Comparison of ENCODE assay signal across 10 cellular contexts in genomic region chr2:74844752-74845151, GRCh38. TPM values are rescaled to one million over a fixed set of nuclear protein-coding genes. Genes with fewer than 3 reads are reported as not detected.
DNase-seq lines count a peak whose midpoint lies in the region; ATAC-seq and TF ChIP-seq lines count a peak whose summit lies in the region.
"Had no signal": no experiment of that assay in that cellular context is flagged by ENCODE, and none has a peak within 500 bp of the region (broad histone marks: within the 10 kb centered on the region; RNA-seq: fewer than 3 reads in every experiment).

No MANE protein-coding gene starts in this region.

- no peaks in the 10 kb centered on the region for H3K27me3 ChIP-seq in GM23248 (replicated peaks; ENCODE audit: insufficient read depth)
- H3K27me3 ChIP-seq in gastroesophageal sphincter, result no peaks in the 10 kb centered on the region
- no peaks in the 10 kb centered on the region for H3K27me3 ChIP-seq in HAP-1 (ENCODE audit: low read depth)

- H3K9me3 ChIP-seq in GM23248 (ENCODE audit: low read depth), result no peaks in the 10 kb centered on the region
- H3K9me3 ChIP-seq in gastroesophageal sphincter, result no peaks in the 10 kb centered on the region
- no peaks in the 10 kb centered on the region for H3K9me3 ChIP-seq in HAP-1

- WGBS in GM23248 (ENCODE audit: low coverage in 1 of 2, low lambda C conversion rate in 2 of 2, missing lambda C conversion rate in 2 of 2), 2 experiments, result 80 to 84% methylated on average over 4 of the region's 4 CpGs
- 100% methylated on average over 1 of the region's 4 CpGs; no CpG with 5 or more reads in 1 of the 2 donors for WGBS in gastroesophageal sphincter (ENCODE audit: low coverage in 1 of 2), 2 donors

- no peak for TF ChIP-seq POLR2A in gastroesophageal sphincter (IDR thresholded peaks at IDR 0.05)

- H4K20me1 ChIP-seq in GM23248 (ENCODE audit: insufficient read depth), result peaks cover 7% of the 10 kb centered on the region; the same call in 1 of the 2 replicates

- H3K4me3 ChIP-seq in GM23248 (no peak overlapping the region), gastroesophageal sphincter (no peak overlapping the region), HAP-1 (no peak overlapping the region)

- H3F3A ChIP-seq in GM23248 (ENCODE audit: insufficient read depth), result peaks cover 60% of the 10 kb centered on the region

- peaks cover 95% of the 10 kb centered on the region for H3K79me2 ChIP-seq in GM23248 (ENCODE audit: insufficient read depth)

- peak overlapping the region; percentile 51 for H3K4me2 ChIP-seq in GM23248 (ENCODE audit: unreplicated experiment)

- peaks cover 57% of the 10 kb centered on the region for H3K4me1 ChIP-seq in GM23248 (ENCODE audit: insufficient read depth)
- peaks cover 0 to 45% (median 16%) of the 10 kb centered on the region in 3 donors for H3K4me1 ChIP-seq in gastroesophageal sphincter
- peaks cover 12% of the 10 kb centered on the region for H3K4me1 ChIP-seq in HAP-1

- H3K27ac Mint-ChIP-seq in stimulated activated memory B cell treated with anti-CD40 and anti-IgM and Interleukin-4, amounts not matched to agents 10 μg/mL and 1 μg/mL and 100 μg/mL, for 72 hours, result peak overlapping the region; percentile 77

- H3K4me1 Mint-ChIP-seq in stimulated activated memory B cell treated with anti-CD40 and anti-IgM and Interleukin-4, amounts not matched to agents 10 μg/mL and 1 μg/mL and 100 μg/mL, for 72 hours, result peaks cover 62% of the 10 kb centered on the region

- H3K27me3 Mint-ChIP-seq in stimulated activated memory B cell treated with anti-CD40 and anti-IgM and Interleukin-4, amounts not matched to agents 10 μg/mL and 1 μg/mL and 100 μg/mL, for 72 hours, result no peaks in the 10 kb centered on the region
- H3K27me3 Mint-ChIP-seq: activated T-cell treated with anti-CD3 and anti-CD28 coated beads, Interleukin-2, amount 50 U/mL, for 24 hours had no signal

- H3K27ac ChIP-seq in GM23248, result peak overlapping the region; percentile 92
- H3K27ac ChIP-seq in VCaP, result peak overlapping the region; percentile 96
- H3K27ac ChIP-seq in gastroesophageal sphincter, result peak overlapping the region in 3 of 4 donors; percentile 56 to 67 (median 59)

- no peak overlapping the region for H3K9ac ChIP-seq in GM23248

- TF ChIP-seq EP300 in gastroesophageal sphincter (IDR thresholded peaks at IDR 0.05), result no peak

- peaks cover 5% of the 10 kb centered on the region for H3K36me3 Mint-ChIP-seq in stimulated activated memory B cell treated with anti-CD40 and anti-IgM and Interleukin-4, amounts not matched to agents 10 μg/mL and 1 μg/mL and 100 μg/mL, for 72 hours

- H3K9me3 Mint-ChIP-seq in stimulated activated memory B cell treated with anti-CD40 and anti-IgM and Interleukin-4, amounts not matched to agents 10 μg/mL and 1 μg/mL and 100 μg/mL, for 72 hours, result no peaks in the 10 kb centered on the region
- H3K9me3 Mint-ChIP-seq: activated T-cell treated with anti-CD3 and anti-CD28 coated beads, Interleukin-2, amount 50 U/mL, for 24 hours had no signal

- DNase-seq in GM23248 (no peak), kidney glomerular epithelial cell (lab: John Stamatoyannopoulos, UW) (no peak), NCI-H1105 (lab: John Stamatoyannopoulos, UW) (no peak), HAP-1 (ENCODE audit: low spot score in 2 of 2) (no peak)
- DNase-seq: activated T-cell treated with anti-CD3 and anti-CD28 coated beads, Interleukin-2, amount 50 U/mL, for 24 hours; cerebellar nuclear complex; DND-41 had no signal

- no peaks in the 10 kb centered on the region for H3K9me2 ChIP-seq in GM23248 (ENCODE audit: insufficient read depth)

- H2AFZ ChIP-seq in GM23248, result no peak overlapping the region

- H3K36me3 ChIP-seq in GM23248 (ENCODE audit: low read depth) (no peaks in the 10 kb centered on the region), gastroesophageal sphincter (no peaks in the 10 kb centered on the region), HAP-1 (replicated peaks) (peaks cover 3% of the 10 kb centered on the region; the same call in 1 of the 2 replicates)

- no peak overlapping the region for H3K4me3 Mint-ChIP-seq in stimulated activated memory B cell treated with anti-CD40 and anti-IgM and Interleukin-4, amounts not matched to agents 10 μg/mL and 1 μg/mL and 100 μg/mL, for 72 hours

- TF ChIP-seq CTCF in VCaP (conservative IDR thresholded peaks at IDR 0.05) (no peak), gastroesophageal sphincter (IDR thresholded peaks at IDR 0.05) (no peak)

- in situ Hi-C loops in GM23248 (cut with MboI) (no loop called here), HAP-1 (cut with MboI; ENCODE audit: low sequenced_read_pairs) (no loop called here)

- no peak for ATAC-seq in gastroesophageal sphincter
- no peak for ATAC-seq in stimulated activated memory B cell treated with anti-CD40 and anti-IgM and Interleukin-4, amounts not matched to agents 10 μg/mL and 1 μg/mL and 100 μg/mL, for 72 hours

RNA-seq across cellular contexts. Expression of gene HK2, which starts 10.8 kb away (rescaled TPM):
- 21.9 and 24.2 TPM in 2 replicates for total RNA-seq in GM23248 (2014; rRNA removed; shearing (Covaris generic))
- polyA plus RNA-seq in GM23248 (2016; fragmentation: Nextera tagmentation; extraction: Ambion mirVana), result 23.9 and 25.3 TPM in 2 replicates
- total RNA-seq in gastroesophageal sphincter, result 1 to 10 TPM in 3 of 4 donors, under 1 TPM in 1; 0.82 to 6.1 (median 2.1) TPM
